Comparison of ENCODE assay signal across 16 cellular contexts in the genomic region with DNA sequence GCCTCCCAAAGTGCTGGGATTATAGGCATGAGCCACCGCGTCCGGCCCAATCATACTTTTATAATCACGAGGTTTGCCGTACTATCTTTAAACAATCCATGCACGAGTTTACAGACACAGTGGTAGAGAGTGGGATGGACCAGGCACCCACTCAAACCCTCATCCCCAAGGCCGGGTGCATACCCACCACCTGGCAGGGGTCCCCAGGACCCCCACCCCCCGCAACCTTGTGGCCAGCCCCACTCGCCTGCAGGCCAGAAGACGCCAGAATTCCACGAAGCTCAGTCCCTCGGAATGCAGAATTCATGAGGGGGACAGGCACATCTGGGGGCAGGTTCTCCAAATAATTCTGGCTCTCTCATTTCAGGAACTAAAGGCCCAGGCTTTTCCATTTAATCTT. TPM values are rescaled to one million over a fixed set of nuclear protein-coding genes. Genes with fewer than 3 reads are reported as not detected.
A peak's percentile ranks its signal among the peaks of the same experiment; 100 is the strongest.
DNase-seq lines count a peak whose midpoint lies in the region; ATAC-seq and TF ChIP-seq lines count a peak whose summit lies in the region.
"Had no signal": no experiment of that assay in that cellular context is flagged by ENCODE, and none has a peak within 500 bp of the region (broad histone marks: within the 10 kb centered on the region; RNA-seq: fewer than 3 reads in every experiment).

No MANE protein-coding gene starts in this region.

- no peaks in the 10 kb centered on the region for H3K9me3 Mint-ChIP-seq in T-cell
- H3K9me3 Mint-ChIP-seq in Calu3 (ENCODE audit: low read depth, unreplicated experiment) = no peaks in the 10 kb centered on the region
- H3K9me3 Mint-ChIP-seq: CD4-positive, alpha-beta T cell had no signal

- H3K9me3 ChIP-seq in RWPE2 (ENCODE audit: severe bottlenecking) (no peaks in the 10 kb centered on the region), muscle layer of colon (ENCODE audit: low read length) (no peaks in the 10 kb centered on the region), transverse colon (no peaks in the 10 kb centered on the region)
- H3K9me3 ChIP-seq: Caco-2 had no signal

- H3K27ac Mint-ChIP-seq in T-cell = no peak overlapping the region
- no peak overlapping the region for H3K27ac Mint-ChIP-seq in Calu3 (ENCODE audit: unreplicated experiment)
- H3K27ac Mint-ChIP-seq: CD4-positive, alpha-beta T cell had no signal

- H3K27me3 ChIP-seq in H7 (ENCODE audit: control insufficient read depth, insufficient read depth, low read length) = no peaks in the 10 kb centered on the region
- H3K27me3 ChIP-seq in RWPE2 (ENCODE audit: insufficient read depth, poor library complexity, severe bottlenecking) = no peaks in the 10 kb centered on the region
- H3K27me3 ChIP-seq in muscle layer of colon (ENCODE audit: control insufficient read depth in 1 of 2, insufficient read depth in 2 of 2, low read length in 2 of 2) = no peaks in the 10 kb centered on the region
- H3K27me3 ChIP-seq in transverse colon = no peaks in the 10 kb centered on the region

- H3K9ac ChIP-seq in muscle layer of colon (ENCODE audit: low read length) = no peak overlapping the region

- DNase-seq in H7 = peak; percentile 45
- DNase-seq in RWPE2 (ENCODE audit: low spot score) = peak; percentile 47
- DNase-seq in transverse colon = no peak
- DNase-seq in T-cell = no peak
- DNase-seq in Calu3 = no peak
- DNase-seq: Caco-2; CD4-positive, alpha-beta T cell; GDM1; Karpas-422; NCI-H1105 treated with DMSO at 0.1 percent for 48 hours; NCI-H2081; NCI-H524; NCI-H774; SHP77 had no signal

- H3K36me3 Mint-ChIP-seq in T-cell = no peaks in the 10 kb centered on the region
- peaks cover 6% of the 10 kb centered on the region for H3K36me3 Mint-ChIP-seq in Calu3 (ENCODE audit: insufficient read depth, unreplicated experiment)

- POLR2A ChIA-PET in T-cell (lab: Charles Lee) = no interaction called here

- CTCF ChIA-PET in T-cell (lab: Charles Lee) (no interaction called here), Calu3 (lab: Charles Lee) (no interaction called here)

- TF ChIP-seq POLR2A in transverse colon (IDR thresholded peaks at IDR 0.05) = no peak

- ATAC-seq in RWPE2 (ENCODE audit: low read depth) (no peak), T-cell (replicated peaks in 1 of 4) (no peak), HG03439 (IDR thresholded peaks at IDR 0.05; ENCODE audit: unreplicated experiment) (no peak)

- no peak for TF ChIP-seq CTCF in RWPE2 (IDR thresholded peaks at IDR 0.05; ENCODE audit: poor library complexity, severe bottlenecking)
- no peak for TF ChIP-seq CTCF in transverse colon (IDR thresholded peaks at IDR 0.05)
- no peak for TF ChIP-seq CTCF in Calu3 (IDR thresholded peaks at IDR 0.05; ENCODE audit: unreplicated experiment)

- H3K4me1 ChIP-seq in RWPE2 (ENCODE audit: insufficient read depth, poor library complexity, severe bottlenecking) (peaks cover 3% of the 10 kb centered on the region), muscle layer of colon (ENCODE audit: insufficient read depth, low read length) (peaks cover 69% of the 10 kb centered on the region), transverse colon (peaks cover 13 to 41% (median 30%) of the 10 kb centered on the region in 4 donors)
- H3K4me1 ChIP-seq: Caco-2 had no signal

- H3K4me3 Mint-ChIP-seq in T-cell (no peak overlapping the region), Calu3 (ENCODE audit: low read depth, unreplicated experiment) (no peak overlapping the region)
- H3K4me3 Mint-ChIP-seq: CD4-positive, alpha-beta T cell had no signal

- H3K4me3 ChIP-seq in H7 (ENCODE audit: insufficient read depth, low read depth, low read length) (no peak overlapping the region), RWPE2 (ENCODE audit: severe bottlenecking) (no peak overlapping the region), muscle layer of colon (ENCODE audit: low read depth in 1 of 2, low read length in 2 of 2) (no peak overlapping the region), transverse colon (no peak overlapping the region)

- WGBS in transverse colon (ENCODE audit: low coverage in 1 of 2), 2 donors = 77% methylated on average over 12 of the region's 12 CpGs; no CpG with 5 or more reads in 1 of the 2 donors

- H3K36me3 ChIP-seq in H7 (replicated peaks; ENCODE audit: control insufficient read depth, insufficient read depth, low read length) = no peaks in the 10 kb centered on the region
- H3K36me3 ChIP-seq in RWPE2 (ENCODE audit: low read depth) = no peaks in the 10 kb centered on the region
- peaks cover 3% of the 10 kb centered on the region for H3K36me3 ChIP-seq in muscle layer of colon (ENCODE audit: insufficient read depth, low read length)
- no peaks in the 10 kb centered on the region for H3K36me3 ChIP-seq in transverse colon

- BruUV-seq in Calu3 (replicated peaks; lab: Mats Ljungman, UMichigan) = no TSS peak

- no peak for TF ChIP-seq EP300 in transverse colon (IDR thresholded peaks at IDR 0.05; ENCODE audit: low read depth)

- in situ Hi-C loops in transverse colon (cut with MboI; ENCODE audit: low pct_ligation_motif_present in 1 of 4, low pct_unique_long_range_greater_than_20kb in 1 of 4, low sequenced_read_pairs in 3 of 4) = no loop called here

- intact Hi-C loops in transverse colon (cut with DNase I; ENCODE audit: low total_unique reads) (loop anchor here (1.0 kb wide), 1 partner anchor 46 kb away; no protein-coding TSS in a partner anchor), Calu3 (cut with micrococcal nuclease; ENCODE audit: unreplicated experiment) (no loop called here)

- H3K27me3 Mint-ChIP-seq in T-cell (no peaks in the 10 kb centered on the region), Calu3 (ENCODE audit: unreplicated experiment) (no peaks in the 10 kb centered on the region)
- H3K27me3 Mint-ChIP-seq: CD4-positive, alpha-beta T cell had no signal

- H3K27ac ChIP-seq in RWPE2 (ENCODE audit: poor library complexity, severe bottlenecking) (no peak overlapping the region), muscle layer of colon (ENCODE audit: low read depth, low read length) (peak overlapping the region; percentile 52), transverse colon (peak overlapping the region in 3 of 4 donors; percentile 10 to 64 (median 58))

- H3K4me1 Mint-ChIP-seq in T-cell (peaks cover 19 to 22% (median 21%) of the 10 kb centered on the region in 3 donors), Calu3 (ENCODE audit: low read depth, unreplicated experiment) (no peaks in the 10 kb centered on the region)

RNA-seq across cellular contexts. Expression of gene NACC2, which starts 17.1 kb away (rescaled TPM):
- 16.6 and 19.3 TPM in 2 replicates for total RNA-seq in H7 (2014; rRNA removed; shearing (Covaris generic))
- total RNA-seq in transverse colon = 10 to 100 TPM; 22.2 to 64.3 (median 26.5) TPM
- 10 to 100 TPM in 3 of 5 donors, 1 to 10 TPM in 2; 4.2 to 11.7 (median 11.3) TPM for total RNA-seq in T-cell
- 19.3 and 24.8 TPM in 2 replicates for total RNA-seq in Calu3 (2022)

RNA-seq across cellular contexts. Expression of gene TMEM250, which starts 40.6 kb away (rescaled TPM):
- total RNA-seq in H7 (2014; rRNA removed; shearing (Covaris generic)) = 50.7 and 66.1 TPM in 2 replicates
- 100 to 1,000 TPM in 2 of 4 donors, 10 to 100 TPM in 2; 50.3 to 187 (median 86.6) TPM for total RNA-seq in transverse colon
- total RNA-seq in T-cell = 10 to 100 TPM; 21.0 to 77.9 (median 63.0) TPM
- 23.9 and 26.3 TPM in 2 replicates for total RNA-seq in Calu3 (2022)

Comparison
In these comparisons a context has a peak if more than half of its experiments do, and no peak if none do; other contexts are left out.
1. DNase-seq: peak in H7 (single experiment) and RWPE2 (single experiment); none in transverse colon (single experiment), T-cell (0 of 34) and Calu3 (single experiment).